In the genomic region with DNA sequence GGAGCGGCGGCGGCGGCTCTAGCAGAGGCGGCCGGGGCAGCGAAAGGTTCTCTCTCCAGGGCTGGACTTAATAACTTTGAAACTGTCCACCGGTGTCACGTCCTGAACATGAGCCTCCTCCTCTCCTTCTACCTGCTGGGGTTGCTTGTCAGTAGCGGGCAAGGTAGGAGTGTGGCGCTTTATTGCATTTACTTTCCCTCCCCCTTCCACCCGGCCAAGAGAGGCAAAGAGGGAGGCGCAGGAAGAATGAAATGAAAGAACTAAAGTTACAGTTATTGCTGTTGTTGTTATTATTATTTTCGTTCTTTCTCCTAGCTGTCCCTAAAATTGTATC, we compare ENCODE assay signal across 9 cellular contexts. TPM values are rescaled to one million over a fixed set of nuclear protein-coding genes. Genes with fewer than 3 reads are reported as not detected.
DNase-seq lines count a peak whose midpoint lies in the region; ATAC-seq and TF ChIP-seq lines count a peak whose summit lies in the region.
"Had no signal": no experiment of that assay in that cellular context is flagged by ENCODE, and none has a peak within 500 bp of the region (broad histone marks: within the 10 kb centered on the region; RNA-seq: fewer than 3 reads in every experiment).

No MANE protein-coding gene starts in this region.

- H3K9me3 Mint-ChIP-seq in CD4-positive, alpha-beta memory T cell = peaks cover 0 to 3% (median 0%) of the 10 kb centered on the region in 8 donors
- H3K9me3 Mint-ChIP-seq in nephron progenitor cell = no peaks in the 10 kb centered on the region

- H4K20me1 ChIP-seq in OCI-LY7 (ENCODE audit: insufficient read depth, low read length) = no peaks in the 10 kb centered on the region

- no peak overlapping the region for H3K4me2 ChIP-seq in OCI-LY7 (ENCODE audit: low read length)

- H3K27ac Mint-ChIP-seq in CD4-positive, alpha-beta memory T cell = peak overlapping the region in 3 of 7 donors; percentile 43 to 84 (median 75)
- H3K27ac Mint-ChIP-seq in nephron progenitor cell = no peak overlapping the region

- no peak overlapping the region for H3K27ac ChIP-seq in CD4-positive, alpha-beta memory T cell (ENCODE audit: low read depth, low read length)
- H3K27ac ChIP-seq in HL-60 (replicated peaks) (no peak overlapping the region), OCI-LY7 (ENCODE audit: low read depth, low read length, poor library complexity, severe bottlenecking) (no peak overlapping the region)
- H3K27ac ChIP-seq in effector memory CD4-positive, alpha-beta T cell (ENCODE audit: insufficient read depth, low read length, poor library complexity, severe bottlenecking) = no peak overlapping the region

- POLR2A ChIA-PET in CD4-positive, alpha-beta memory T cell (lab: Charles Lee; ENCODE audit: partially characterized antibody) = no interaction called here
- POLR2A ChIA-PET in OCI-LY7 (lab: Charles Lee) = no interaction called here

- H3K4me1 Mint-ChIP-seq in CD4-positive, alpha-beta memory T cell = peaks cover 6 to 16% (median 9%) of the 10 kb centered on the region in 4 donors
- peaks cover 6% of the 10 kb centered on the region for H3K4me1 Mint-ChIP-seq in nephron progenitor cell

- no peaks in the 10 kb centered on the region for H3K9me2 ChIP-seq in OCI-LY7 (ENCODE audit: insufficient read depth, low read length)

- H3K9me3 ChIP-seq in CD4-positive, alpha-beta memory T cell (ENCODE audit: control insufficient read depth in 1 of 2, low read length in 2 of 2) = no peaks in the 10 kb centered on the region
- H3K9me3 ChIP-seq in effector memory CD4-positive, alpha-beta T cell (ENCODE audit: control insufficient read depth, low read length) = no peaks in the 10 kb centered on the region
- H3K9me3 ChIP-seq in OCI-LY7 (ENCODE audit: low read length) = no peaks in the 10 kb centered on the region

- ATAC-seq in HG02678 (IDR thresholded peaks at IDR 0.05; ENCODE audit: unreplicated experiment) (no peak), GM19455 (IDR thresholded peaks at IDR 0.05; ENCODE audit: unreplicated experiment) (no peak), GM19324 (IDR thresholded peaks at IDR 0.05; ENCODE audit: low FRiP score, unreplicated experiment) (no peak)

- H2AFZ ChIP-seq in OCI-LY7 (ENCODE audit: low read length) = no peak overlapping the region

- no TSS peak for BruUV-seq in OCI-LY7 (replicated peaks; lab: Mats Ljungman, UMichigan)

- peak overlapping the region; percentile 73 to 87 (median 82) for H3K4me3 Mint-ChIP-seq in CD4-positive, alpha-beta memory T cell
- H3K4me3 Mint-ChIP-seq in nephron progenitor cell = peak overlapping the region; percentile 83

- no peaks in the 10 kb centered on the region for H3K79me2 ChIP-seq in OCI-LY7 (ENCODE audit: insufficient read depth, low read depth, low read length)

- CTCF ChIA-PET in CD4-positive, alpha-beta memory T cell (lab: Charles Lee; ENCODE audit: partially characterized antibody) = no interaction called here
- CTCF ChIA-PET in OCI-LY7 (lab: Charles Lee; ENCODE audit: unreplicated experiment) = no interaction called here

- DNase-seq in CD4-positive, alpha-beta memory T cell = peak in 1 of 5 donors; percentile 48
- no peak for DNase-seq in HL-60 (ENCODE audit: low read depth in 1 of 2, low spot score in 1 of 2)
- no peak for DNase-seq in effector memory CD4-positive, alpha-beta T cell
- DNase-seq in nephron progenitor cell = no peak
- DNase-seq in OCI-LY7 (ENCODE audit: low spot score) = no peak

- H3K36me3 Mint-ChIP-seq in CD4-positive, alpha-beta memory T cell = no peaks in the 10 kb centered on the region
- no peaks in the 10 kb centered on the region for H3K36me3 Mint-ChIP-seq in nephron progenitor cell (ENCODE audit: low read depth)

- TF ChIP-seq CTCF in HL-60 (IDR thresholded peaks at IDR 0.05; ENCODE audit: insufficient read depth, low read length) (no peak), nephron progenitor cell (IDR thresholded peaks at IDR 0.05) (no peak), OCI-LY7 (conservative IDR thresholded peaks at IDR 0.05; ENCODE audit: low read length) (no peak)

- peaks cover 7% of the 10 kb centered on the region for H3K4me1 ChIP-seq in CD4-positive, alpha-beta memory T cell (ENCODE audit: insufficient read depth, low read length)
- peaks cover 2% of the 10 kb centered on the region for H3K4me1 ChIP-seq in effector memory CD4-positive, alpha-beta T cell (ENCODE audit: control insufficient read depth, insufficient read depth, low read length, poor library complexity, severe bottlenecking)
- H3K4me1 ChIP-seq in OCI-LY7 (ENCODE audit: insufficient read depth, low read length, poor library complexity, severe bottlenecking) = no peaks in the 10 kb centered on the region

- intact Hi-C loops in CD4-positive, alpha-beta memory T cell (cut with micrococcal nuclease) = loop anchor here (5.0 kb wide), 1 partner anchor 104 kb away; no protein-coding TSS in a partner anchor
- intact Hi-C loops in OCI-LY7 (cut with micrococcal nuclease; ENCODE audit: unreplicated experiment) = loop anchor here (2.0 kb wide), 1 partner anchor 1794 kb away; no protein-coding TSS in a partner anchor

- no peaks in the 10 kb centered on the region for H3K36me3 ChIP-seq in CD4-positive, alpha-beta memory T cell (ENCODE audit: insufficient read depth, low read length)
- H3K36me3 ChIP-seq in effector memory CD4-positive, alpha-beta T cell (ENCODE audit: control insufficient read depth, insufficient read depth, low read length) = no peaks in the 10 kb centered on the region
- H3K36me3 ChIP-seq in OCI-LY7 (ENCODE audit: insufficient read depth, low read length) = no peaks in the 10 kb centered on the region

- peak overlapping the region in 1 of 2 donors; percentile 17 for H3K4me3 ChIP-seq in CD4-positive, alpha-beta memory T cell (ENCODE audit: low read length in 2 of 2)
- peak overlapping the region; percentile 80 for H3K4me3 ChIP-seq in HL-60 (replicated peaks; ENCODE audit: insufficient read depth, low read length)
- H3K4me3 ChIP-seq in effector memory CD4-positive, alpha-beta T cell (ENCODE audit: insufficient read depth, low read depth, low read length, poor library complexity, severe bottlenecking) = peak overlapping the region; percentile 50
- H3K4me3 ChIP-seq in OCI-LY7 (ENCODE audit: low read depth, low read length, poor library complexity, severe bottlenecking) = no peak overlapping the region

- H3K27me3 Mint-ChIP-seq in CD4-positive, alpha-beta memory T cell = peaks cover 8 to 11% of the 10 kb centered on the region in 2 donors
- H3K27me3 Mint-ChIP-seq in nephron progenitor cell (ENCODE audit: low read depth, poor library complexity) = peaks cover 48% of the 10 kb centered on the region

- no peaks in the 10 kb centered on the region for H3K27me3 ChIP-seq in CD4-positive, alpha-beta memory T cell (ENCODE audit: insufficient read depth, low read length)
- H3K27me3 ChIP-seq in HL-60 (ENCODE audit: insufficient read depth, poor library complexity, severe bottlenecking) = no peaks in the 10 kb centered on the region
- H3K27me3 ChIP-seq in effector memory CD4-positive, alpha-beta T cell (replicated peaks; ENCODE audit: control insufficient read depth, insufficient read depth, low read length, poor library complexity, severe bottlenecking) = peaks cover 8% of the 10 kb centered on the region

RNA-seq across cellular contexts. Expression of a gene that starts 0.2 kb away (rescaled TPM):
- total RNA-seq in CD4-positive, alpha-beta memory T cell = not detected
- not detected for polyA plus RNA-seq in CD4-positive, alpha-beta memory T cell
- not detected in 2 replicates for total RNA-seq in OCI-LY7 (2014; rRNA removed; shearing (Covaris generic))
- not detected in 2 replicates for total RNA-seq in OCI-LY7 (2022)
- total RNA-seq: HT1080 had no signal
